8 cellular contexts compared by ENCODE assay signal in the genomic region with DNA sequence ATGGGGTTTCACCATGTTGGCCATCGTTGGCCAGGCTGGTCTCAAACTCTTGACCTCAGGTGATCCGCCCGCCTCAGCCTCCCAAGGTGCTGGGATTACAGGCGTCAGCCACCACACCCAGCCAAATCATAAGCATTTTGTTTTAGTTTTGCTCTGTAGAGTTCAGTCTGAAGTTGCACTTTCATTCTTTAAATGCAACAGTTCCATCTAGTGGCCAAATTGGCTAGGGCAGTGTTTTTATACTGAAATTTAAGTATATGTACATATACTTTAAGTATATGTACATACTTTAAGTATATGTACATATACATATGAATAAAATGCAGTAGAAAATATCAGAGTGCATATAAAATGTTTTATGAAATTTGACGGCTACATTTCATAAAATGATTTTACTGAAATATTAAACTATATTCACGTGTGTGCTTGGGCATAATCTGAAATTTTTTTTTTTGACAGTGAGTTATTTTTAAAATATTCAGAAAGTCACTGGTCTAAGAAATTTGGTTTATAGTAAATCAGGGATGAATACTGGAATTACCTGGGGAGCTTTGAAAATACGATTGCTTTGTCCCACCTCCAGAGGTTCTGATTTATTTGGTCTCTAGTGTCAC.
DNase-seq lines count a peak whose midpoint lies in the region; TF ChIP-seq lines count a peak whose summit lies in the region.

No MANE protein-coding gene starts in this region.

- H3K27me3 ChIP-seq in GM23248 (replicated peaks; ENCODE audit: insufficient read depth) (no peaks in the 10 kb centered on the region; the same call in 1 of the 2 replicates), KMS-11 (ENCODE audit: insufficient read depth, low read depth) (no peaks in the 10 kb centered on the region), neuronal stem cell (ENCODE audit: control insufficient read depth in 3 of 3, insufficient read depth in 3 of 3, low read depth in 1 of 3, low read length in 3 of 3) (no peaks in the 10 kb centered on the region)

- no peak overlapping the region for H3K4ac ChIP-seq in neuronal stem cell (ENCODE audit: low read length)

- H3K9ac ChIP-seq in GM23248 (no peak overlapping the region), KMS-11 (no peak overlapping the region), neuronal stem cell (ENCODE audit: low read depth, low read length, poor library complexity) (no peak overlapping the region)

- no peaks in the 10 kb centered on the region for H3K9me2 ChIP-seq in GM23248 (ENCODE audit: insufficient read depth)

- TF ChIP-seq CTCF in 22Rv1 (IDR thresholded peaks at IDR 0.05) = peak; percentile 80
- peak; percentile 69 for TF ChIP-seq CTCF in KMS-11 (conservative IDR thresholded peaks at IDR 0.05; ENCODE audit: low read depth, low read length)
- TF ChIP-seq CTCF in epithelial cell of esophagus (IDR thresholded peaks at IDR 0.05; ENCODE audit: insufficient read depth, low read depth, low read length, missing control alignments) = peak; percentile 71

- H3F3A ChIP-seq in GM23248 (ENCODE audit: insufficient read depth) = no peaks in the 10 kb centered on the region

- no peaks in the 10 kb centered on the region for H3K79me1 ChIP-seq in neuronal stem cell (ENCODE audit: low read depth, low read length)

- H3K79me2 ChIP-seq in GM23248 (ENCODE audit: insufficient read depth) = no peaks in the 10 kb centered on the region
- no peaks in the 10 kb centered on the region for H3K79me2 ChIP-seq in KMS-11 (ENCODE audit: insufficient read depth, low read depth)

- H2AFZ ChIP-seq in GM23248 = no peak overlapping the region
- H2AFZ ChIP-seq in KMS-11 (ENCODE audit: low read depth) = peak overlapping the region; percentile 41; the same call in 1 of the 2 replicates
- H2AFZ ChIP-seq in neuronal stem cell (ENCODE audit: low read length) = no peak overlapping the region

- H3K18ac ChIP-seq in neuronal stem cell (ENCODE audit: low read length) = no peak overlapping the region

- H3K9me3 ChIP-seq in GM23248 (ENCODE audit: low read depth) (no peaks in the 10 kb centered on the region), neuronal stem cell (replicated peaks in 1 of 2; ENCODE audit: control insufficient read depth in 2 of 2, insufficient read depth in 1 of 2, low read depth in 1 of 2, low read length in 2 of 2) (no peaks in the 10 kb centered on the region)

- H3K4me3 ChIP-seq in GM23248 = no peak overlapping the region
- H3K4me3 ChIP-seq in KMS-11 (IDR thresholded peaks at IDR 0.05; ENCODE audit: insufficient read depth, low read depth, low read length) = no peak overlapping the region
- no peak overlapping the region for H3K4me3 ChIP-seq in epithelial cell of esophagus (ENCODE audit: low read length)
- H3K4me3 ChIP-seq in neuronal stem cell (ENCODE audit: low read length in 2 of 2) = no peak overlapping the region

- WGBS in GM23248 (ENCODE audit: low coverage in 1 of 2, low lambda C conversion rate in 2 of 2, missing lambda C conversion rate in 2 of 2), 2 experiments = 5 to 6% methylated on average over 7 of the region's 7 CpGs
- no CpG with 5 or more reads among the region's 7 CpGs for WGBS in neuronal stem cell (ENCODE audit: extremely low coverage in 2 of 2, insufficient read length in 2 of 2, insufficient replicate concordance in 1 of 2), 2 donors

- no peak overlapping the region for H2BK120ac ChIP-seq in neuronal stem cell (ENCODE audit: low read depth, low read length)

- no peaks in the 10 kb centered on the region for H3K4me1 ChIP-seq in GM23248 (ENCODE audit: insufficient read depth)
- no peaks in the 10 kb centered on the region for H3K4me1 ChIP-seq in KMS-11 (ENCODE audit: low read depth, poor library complexity, severe bottlenecking)
- peaks cover 2 to 4% of the 10 kb centered on the region in 2 donors for H3K4me1 ChIP-seq in neuronal stem cell (ENCODE audit: control insufficient read depth in 2 of 2, insufficient read depth in 1 of 2, low read depth in 1 of 2, low read length in 2 of 2)

- H3K36me3 ChIP-seq in GM23248 (ENCODE audit: low read depth) (no peaks in the 10 kb centered on the region), KMS-11 (ENCODE audit: insufficient read depth) (no peaks in the 10 kb centered on the region), neuronal stem cell (replicated peaks in 1 of 2; ENCODE audit: control insufficient read depth in 2 of 2, insufficient read depth in 2 of 2, low read length in 2 of 2) (no peaks in the 10 kb centered on the region)

- H3K4me2 ChIP-seq in GM23248 (ENCODE audit: unreplicated experiment) (no peak overlapping the region), KMS-11 (no peak overlapping the region), neuronal stem cell (ENCODE audit: insufficient read depth, low read length, poor library complexity, severe bottlenecking) (no peak overlapping the region)

- no peak overlapping the region for H2BK5ac ChIP-seq in neuronal stem cell (ENCODE audit: low read length)

- H4K8ac ChIP-seq in neuronal stem cell (ENCODE audit: low read depth, low read length) = no peak overlapping the region

- H2AK5ac ChIP-seq in neuronal stem cell (ENCODE audit: low read depth, low read length) = no peak overlapping the region

- H3K14ac ChIP-seq in neuronal stem cell (ENCODE audit: low read length) = no peak overlapping the region

- no peak overlapping the region for H2BK12ac ChIP-seq in neuronal stem cell (ENCODE audit: low read length)

- no peak overlapping the region for H4K91ac ChIP-seq in neuronal stem cell (ENCODE audit: low read depth, low read length, poor library complexity)

- H4K20me1 ChIP-seq in GM23248 (ENCODE audit: insufficient read depth) (no peaks in the 10 kb centered on the region), KMS-11 (ENCODE audit: insufficient read depth) (no peaks in the 10 kb centered on the region)

- no peak overlapping the region for H3K23ac ChIP-seq in neuronal stem cell (ENCODE audit: low read depth, low read length, poor library complexity)

- H3K27ac ChIP-seq in 22Rv1 = no peak overlapping the region
- H3K27ac ChIP-seq in GM23248 = no peak overlapping the region
- H3K27ac ChIP-seq in KMS-11 = no peak overlapping the region
- no peak overlapping the region for H3K27ac ChIP-seq in neuronal stem cell (replicated peaks; ENCODE audit: low read length)

- DNase-seq in EL (peak; percentile 45), GM23248 (peak; percentile 57), SHP77 (lab: John Stamatoyannopoulos, UW) (peak; percentile 3 to 28), epithelial cell of esophagus (ENCODE audit: low read depth) (peak; percentile 66), neuronal stem cell (ENCODE audit: low spot score) (peak; percentile 31), cortex of kidney (lab: John Stamatoyannopoulos, UW) (no peak)

- in situ Hi-C loops in GM23248 (cut with MboI) = loop anchor here (25.0 kb wide), 1 partner anchor 1053 kb away; no protein-coding TSS in a partner anchor

- no peak overlapping the region for H2BK15ac ChIP-seq in neuronal stem cell (ENCODE audit: low read length)
